ENCODE assay signal across 24 cellular contexts in genomic region chrX:133380882-133381619, GRCh38. TPM values are rescaled to one million over a fixed set of nuclear protein-coding genes. Genes with fewer than 3 reads are reported as not detected.
DNase-seq lines count a peak whose midpoint lies in the region; ATAC-seq and TF ChIP-seq lines count a peak whose summit lies in the region.
"Had no signal": no experiment of that assay in that cellular context is flagged by ENCODE, and none has a peak within 500 bp of the region (broad histone marks: within the 10 kb centered on the region; RNA-seq: fewer than 3 reads in every experiment).

No MANE protein-coding gene starts in this region.

- H3K27me3 ChIP-seq in WERI-Rb-1 (ENCODE audit: insufficient read depth, low read depth, severe bottlenecking) = peaks cover 66% of the 10 kb centered on the region
- no peaks in the 10 kb centered on the region for H3K27me3 ChIP-seq in right atrium auricular region
- H3K27me3 ChIP-seq: upper lobe of left lung had no signal

- TF ChIP-seq CTCF in WERI-Rb-1 (IDR thresholded peaks at IDR 0.05; ENCODE audit: low read depth, low read length) (no peak), right atrium auricular region (IDR thresholded peaks at IDR 0.05) (no peak)

- peaks cover 0 to 6% (median 0%) of the 10 kb centered on the region in 3 donors for H3K27me3 Mint-ChIP-seq in naive B cell

- H3K4me3 Mint-ChIP-seq in naive B cell = peak overlapping the region in 4 of 8 donors; percentile 3 to 23 (median 12)
- H3K4me3 Mint-ChIP-seq: natural killer cell treated with Interleukin-12 subunit alpha and Interleukin-12 subunit beta and Interleukin-15 and Interleukin-18, amount 100 ng/mL, for 72 hours had no signal

- H3K9me3 ChIP-seq in WERI-Rb-1 (ENCODE audit: severe bottlenecking) = no peaks in the 10 kb centered on the region
- H3K9me3 ChIP-seq in right atrium auricular region = no peaks in the 10 kb centered on the region
- H3K9me3 ChIP-seq: psoas muscle, upper lobe of left lung had no signal

- H3K27ac Mint-ChIP-seq in naive B cell = peak overlapping the region in 1 of 6 donors; percentile 50
- H3K27ac Mint-ChIP-seq: natural killer cell treated with Interleukin-12 subunit alpha and Interleukin-12 subunit beta and Interleukin-15 and Interleukin-18, amount 100 ng/mL, for 72 hours had no signal

- DNase-seq in naive B cell (no peak), WERI-Rb-1 (no peak), right atrium auricular region (ENCODE audit: low spot score) (no peak)
- DNase-seq: activated CD4-positive, alpha-beta T cell treated with anti-CD3 and anti-CD28 coated beads, Interleukin-2, amount 50 U/mL, for 4 hours; activated naive CD4-positive, alpha-beta T cell treated with Interleukin-2 at 50 U/mL for 16 hours; AML-193; anterior cingulate cortex; COR-L47; H7; Kasumi-1; left colon; NCI-H1105 treated with DMSO at 0.1 percent for 48 hours; NCI-H2107; NCI-H510A treated with DMSO at 0.1 percent for 48 hours; psoas muscle; small intestine; stimulated activated CD4-positive, alpha-beta T cell treated with anti-CD3 and anti-CD28 coated beads, Interleukin-4, amount 100 ng/mL, for 1 hour; upper lobe of left lung had no signal

- H3K9me3 Mint-ChIP-seq in naive B cell = peaks cover 0 to 2% (median 0%) of the 10 kb centered on the region in 7 donors
- H3K9me3 Mint-ChIP-seq: natural killer cell treated with Interleukin-12 subunit alpha and Interleukin-12 subunit beta and Interleukin-15 and Interleukin-18, amount 100 ng/mL, for 72 hours had no signal

- no peak overlapping the region for H3K27ac ChIP-seq in WERI-Rb-1
- no peak overlapping the region for H3K27ac ChIP-seq in right atrium auricular region
- H3K27ac ChIP-seq: psoas muscle, upper lobe of left lung had no signal

- H3K4me3 ChIP-seq in WERI-Rb-1 (ENCODE audit: low read depth, low read length) (no peak overlapping the region), right atrium auricular region (no peak overlapping the region)
- H3K4me3 ChIP-seq: psoas muscle, upper lobe of left lung had no signal

- H3K36me3 ChIP-seq in WERI-Rb-1 (no peaks in the 10 kb centered on the region), right atrium auricular region (no peaks in the 10 kb centered on the region)
- H3K36me3 ChIP-seq: upper lobe of left lung had no signal

- peaks cover 0 to 3% of the 10 kb centered on the region in 2 donors for H3K4me1 ChIP-seq in right atrium auricular region
- H3K4me1 ChIP-seq: upper lobe of left lung had no signal

- no peaks in the 10 kb centered on the region for H3K36me3 Mint-ChIP-seq in naive B cell
- H3K36me3 Mint-ChIP-seq: natural killer cell treated with Interleukin-12 subunit alpha and Interleukin-12 subunit beta and Interleukin-15 and Interleukin-18, amount 100 ng/mL, for 72 hours had no signal

- ATAC-seq in GM18861 (IDR thresholded peaks at IDR 0.05; ENCODE audit: unreplicated experiment) (peak; percentile 74), GM21515 (IDR thresholded peaks at IDR 0.05; ENCODE audit: unreplicated experiment) (peak; percentile 63), HG03060 (IDR thresholded peaks at IDR 0.05; ENCODE audit: low read depth, unreplicated experiment) (peak; percentile 71), naive B cell (ENCODE audit: low read depth in 2 of 2) (peak; percentile 25 to 39), HG03457 (IDR thresholded peaks at IDR 0.05; ENCODE audit: unreplicated experiment) (no peak)
- ATAC-seq: esophagus mucosa; left colon; natural killer cell treated with Interleukin-12 subunit alpha and Interleukin-12 subunit beta and Interleukin-15 and Interleukin-18, amount 100 ng/mL, for 72 hours; psoas muscle had no signal

- peaks cover 0 to 17% (median 5%) of the 10 kb centered on the region in 3 donors for H3K4me1 Mint-ChIP-seq in naive B cell

RNA-seq across cellular contexts. Expression of gene GPC4, which starts 34.2 kb away (rescaled TPM):
- polyA plus RNA-seq in naive B cell (ENCODE audit: low read depth in 6 of 6) = 1 to 10 TPM in 3 of 6 donors, under 1 TPM in 2, not detected in 1; 0.25 to 1.3 (median 1.1) TPM
- 1 to 10 TPM; 3.8 to 5.8 TPM for total RNA-seq in right atrium auricular region
- total RNA-seq: natural killer cell treated with Interleukin-12 subunit alpha and Interleukin-12 subunit beta and Interleukin-15 and Interleukin-18, amount 100 ng/mL, for 72 hours had no signal
